ENCODE assay signal across 19 cellular contexts in genomic region chr5:92980491-92980890, GRCh38.
DNase-seq lines count a peak whose midpoint lies in the region; FAIRE-seq and TF ChIP-seq lines count a peak whose summit lies in the region.
"Had no signal": no experiment of that assay in that cellular context is flagged by ENCODE, and none has a peak within 500 bp of the region (broad histone marks: within the 10 kb centered on the region; RNA-seq: fewer than 3 reads in every experiment).

No MANE protein-coding gene starts in this region.

- no peaks in the 10 kb centered on the region; the same call in 1 of the 2 replicates for H3K9me2 ChIP-seq in GM23248 (ENCODE audit: insufficient read depth)

- WGBS in GM23248 (ENCODE audit: low coverage in 1 of 2, low lambda C conversion rate in 2 of 2, missing lambda C conversion rate in 2 of 2), 2 experiments: 69 to 76% methylated on average over 3 of the region's 3 CpGs
- no CpG with 5 or more reads among the region's 3 CpGs for WGBS in neuronal stem cell (ENCODE audit: extremely low coverage in 2 of 2, insufficient read length in 2 of 2, insufficient replicate concordance in 1 of 2), 2 donors

- no peak for FAIRE-seq in bronchial epithelial cell (lab: Jason Lieb, UNC)
- FAIRE-seq: H54, K562 had no signal

- H3K9ac ChIP-seq in GM23248 (no peak overlapping the region), neuronal stem cell (ENCODE audit: low read depth, low read length, poor library complexity) (no peak overlapping the region)
- H3K9ac ChIP-seq: BLaER1 treated with 17β-estradiol and CSF1 and Interleukin-3, amounts not matched to agents 10 nM and 100 nM had no signal

- no peak overlapping the region for H2BK120ac ChIP-seq in neuronal stem cell (ENCODE audit: low read depth, low read length)

- no peaks in the 10 kb centered on the region for H3K27me3 ChIP-seq in GM23248 (replicated peaks; ENCODE audit: insufficient read depth)
- no peaks in the 10 kb centered on the region for H3K27me3 ChIP-seq in bronchial epithelial cell (ENCODE audit: control insufficient read depth, insufficient read depth, low read length)
- no peaks in the 10 kb centered on the region for H3K27me3 ChIP-seq in neuronal stem cell (ENCODE audit: control insufficient read depth in 3 of 3, insufficient read depth in 3 of 3, low read depth in 1 of 3, low read length in 3 of 3)
- no peaks in the 10 kb centered on the region for H3K27me3 ChIP-seq in BE2C
- H3K27me3 ChIP-seq: BLaER1 treated with 17β-estradiol and CSF1 and Interleukin-3, amounts not matched to agents 10 nM and 100 nM had no signal

- no peak overlapping the region for H4K91ac ChIP-seq in neuronal stem cell (ENCODE audit: low read depth, low read length, poor library complexity)

- H3K18ac ChIP-seq in neuronal stem cell (ENCODE audit: low read length): no peak overlapping the region

- H3K4me2 ChIP-seq in GM23248 (ENCODE audit: unreplicated experiment) (no peak overlapping the region), neuronal stem cell (ENCODE audit: insufficient read depth, low read length, poor library complexity, severe bottlenecking) (no peak overlapping the region)
- H3K4me2 ChIP-seq: BLaER1 treated with 17β-estradiol and CSF1 and Interleukin-3, amounts not matched to agents 10 nM and 100 nM had no signal

- H3K79me1 ChIP-seq in neuronal stem cell (ENCODE audit: low read depth, low read length): no peaks in the 10 kb centered on the region

- no peak overlapping the region for H2BK15ac ChIP-seq in neuronal stem cell (ENCODE audit: low read length)

- no peak overlapping the region for H3K4ac ChIP-seq in neuronal stem cell (ENCODE audit: low read length)

- no peak overlapping the region for H2AFZ ChIP-seq in GM23248
- H2AFZ ChIP-seq in neuronal stem cell (ENCODE audit: low read length): no peak overlapping the region

- no peaks in the 10 kb centered on the region for H3F3A ChIP-seq in GM23248 (ENCODE audit: insufficient read depth)

- H2BK5ac ChIP-seq in neuronal stem cell (ENCODE audit: low read length): no peak overlapping the region

- H3K79me2 ChIP-seq in GM23248 (ENCODE audit: insufficient read depth): no peaks in the 10 kb centered on the region

- H2BK12ac ChIP-seq in neuronal stem cell (ENCODE audit: low read length): no peak overlapping the region

- H3K9me3 ChIP-seq in GM23248 (ENCODE audit: low read depth): no peaks in the 10 kb centered on the region
- H3K9me3 ChIP-seq in neuronal stem cell (replicated peaks in 1 of 2; ENCODE audit: control insufficient read depth in 2 of 2, insufficient read depth in 1 of 2, low read depth in 1 of 2, low read length in 2 of 2): no peaks in the 10 kb centered on the region
- H3K9me3 ChIP-seq in BE2C: no peaks in the 10 kb centered on the region

- TF ChIP-seq CTCF in bronchial epithelial cell (IDR thresholded peaks at IDR 0.05; ENCODE audit: insufficient read depth, low read length, severe bottlenecking) (no peak), fibroblast of villous mesenchyme (IDR thresholded peaks at IDR 0.05; ENCODE audit: insufficient read depth, low read depth, low read length) (no peak), BE2C (IDR thresholded peaks at IDR 0.05; ENCODE audit: low read depth, low read length) (no peak)

- DNase-seq in GM23248 (peak; percentile 10), bronchial epithelial cell (ENCODE audit: low read depth) (peak; percentile 72), fibroblast of villous mesenchyme (ENCODE audit: low read depth) (peak; percentile 20), neuronal stem cell (ENCODE audit: low spot score) (no peak), BE2C (no peak), NCI-H1417 (lab: John Stamatoyannopoulos, UW) (no peak)
- no peak for DNase-seq in stimulated activated naive CD4-positive, alpha-beta T cell treated with Interleukin-2 at 50 U/mL for 16 hours (lab: John Stamatoyannopoulos, UW)
- DNase-seq: CD8-positive, alpha-beta T cell; DMS79; NCI-H1105 treated with DMSO at 0.1 percent for 48 hours; NCI-H1694 treated with DMSO at 0.1 percent for 48 hours; NCI-H524; NCI-H82; OCI-M1; RPMI8226; SIG-M5 had no signal

- H3K4me1 ChIP-seq in GM23248 (ENCODE audit: insufficient read depth) (no peaks in the 10 kb centered on the region), neuronal stem cell (ENCODE audit: control insufficient read depth in 2 of 2, insufficient read depth in 1 of 2, low read depth in 1 of 2, low read length in 2 of 2) (peaks cover 15 to 35% of the 10 kb centered on the region in 2 donors), BE2C (peaks cover 10% of the 10 kb centered on the region)

- H4K20me1 ChIP-seq in GM23248 (ENCODE audit: insufficient read depth): no peaks in the 10 kb centered on the region
- H4K20me1 ChIP-seq: BLaER1 treated with 17β-estradiol and CSF1 and Interleukin-3, amounts not matched to agents 10 nM and 100 nM had no signal

- in situ Hi-C loops in GM23248 (cut with MboI): no loop called here

- no peak overlapping the region for H3K27ac ChIP-seq in GM23248
- peak overlapping the region; percentile 63 for H3K27ac ChIP-seq in neuronal stem cell (replicated peaks; ENCODE audit: low read length)

- no peaks in the 10 kb centered on the region for H3K36me3 ChIP-seq in GM23248 (ENCODE audit: low read depth)
- H3K36me3 ChIP-seq in bronchial epithelial cell (ENCODE audit: control insufficient read depth, insufficient read depth, low read length): no peaks in the 10 kb centered on the region
- H3K36me3 ChIP-seq in neuronal stem cell (replicated peaks in 1 of 2; ENCODE audit: control insufficient read depth in 2 of 2, insufficient read depth in 2 of 2, low read length in 2 of 2): no peaks in the 10 kb centered on the region
- H3K36me3 ChIP-seq in BE2C: no peaks in the 10 kb centered on the region
- H3K36me3 ChIP-seq: BLaER1 treated with 17β-estradiol and CSF1 and Interleukin-3, amounts not matched to agents 10 nM and 100 nM had no signal

- H2AK5ac ChIP-seq in neuronal stem cell (ENCODE audit: low read depth, low read length): no peak overlapping the region

- H3K14ac ChIP-seq in neuronal stem cell (ENCODE audit: low read length): no peak overlapping the region

- no peak overlapping the region for H3K23ac ChIP-seq in neuronal stem cell (ENCODE audit: low read depth, low read length, poor library complexity)

- no peak overlapping the region for H4K8ac ChIP-seq in neuronal stem cell (ENCODE audit: low read depth, low read length)

- H3K4me3 ChIP-seq in GM23248 (no peak overlapping the region), bronchial epithelial cell (ENCODE audit: low read depth, low read length) (no peak overlapping the region), fibroblast of villous mesenchyme (ENCODE audit: low read depth, low read length) (no peak overlapping the region), neuronal stem cell (ENCODE audit: low read length in 2 of 2) (no peak overlapping the region), BE2C (ENCODE audit: low read depth, low read length) (no peak overlapping the region)
- H3K4me3 ChIP-seq: BLaER1 treated with 17β-estradiol and CSF1 and Interleukin-3, amounts not matched to agents 10 nM and 100 nM; K562 had no signal

Comparison
In these comparisons a context has a peak if more than half of its experiments do, and no peak if none do; other contexts are left out.
1. DNase-seq: peak in GM23248 (single experiment), bronchial epithelial cell (single experiment) and fibroblast of villous mesenchyme (single experiment); none in neuronal stem cell (single experiment), stimulated activated naive CD4-positive, alpha-beta T cell treated with Interleukin-2 at 50 U/mL for 16 hours (single experiment), BE2C (single experiment) and NCI-H1417 (0 of 3).